In genomic region chr12:50282581-50283229, GRCh38 we compare ENCODE assay signal across 8 cellular contexts. TPM values are rescaled to one million over a fixed set of nuclear protein-coding genes. Genes with fewer than 3 reads are reported as not detected.
DNase-seq lines count a peak whose midpoint lies in the region; ATAC-seq and TF ChIP-seq lines count a peak whose summit lies in the region.

No MANE protein-coding gene starts in this region.

- POLR2A ChIA-PET in HEK293 (lab: Yijun Ruan, JAX): interaction anchor here (0.7 to 2.0 kb wide), 5 partner anchors 23 to 116 kb away, joined by 3 to 17 read pairs (median 5); partner anchors contain the start of gene CERS5

- peak overlapping the region; percentile 69 to 93 (median 84) for H3K4me3 ChIP-seq in BLaER1 treated with 17β-estradiol and CSF1 and Interleukin-3, amounts not matched to agents 10 nM and 100 nM
- H3K4me3 ChIP-seq in HEK293 (ENCODE audit: low read depth, low read length) (peak overlapping the region; percentile 67), mucosa of stomach (ENCODE audit: low read length) (peak overlapping the region; percentile 84)

- H4K20me1 ChIP-seq in BLaER1 treated with 17β-estradiol and CSF1 and Interleukin-3, amounts not matched to agents 10 nM and 100 nM: no peaks in the 10 kb centered on the region

- no peaks in the 10 kb centered on the region for H3K9me3 Mint-ChIP-seq in endothelial cell (ENCODE audit: unreplicated experiment)

- peak overlapping the region in 3 of 11 experiments; percentile 32 to 71 (median 32); a peak in 2 of 22 replicates for H3K27ac ChIP-seq in BLaER1 treated with 17β-estradiol and CSF1 and Interleukin-3, amounts not matched to agents 10 nM and 100 nM
- H3K27ac ChIP-seq in HEK293 (ENCODE audit: extremely low read depth, low read depth, low read length): no peak overlapping the region; the same call in 1 of the 2 replicates

- H3K4me3 Mint-ChIP-seq in endothelial cell (ENCODE audit: unreplicated experiment): peak overlapping the region; percentile 99

- DNase-seq in RKO (ENCODE audit: low spot score) (peak; percentile 60), endothelial cell (ENCODE audit: low spot score) (peak; percentile 11)

- H3K4me1 Mint-ChIP-seq in endothelial cell (ENCODE audit: unreplicated experiment): peaks cover 12% of the 10 kb centered on the region

- H3K36me3 ChIP-seq in BLaER1 treated with 17β-estradiol and CSF1 and Interleukin-3, amounts not matched to agents 10 nM and 100 nM: no peaks in the 10 kb centered on the region
- no peaks in the 10 kb centered on the region for H3K36me3 ChIP-seq in HEK293 (ENCODE audit: control insufficient read depth in 2 of 2, insufficient read depth in 1 of 2, low read length in 2 of 2)
- H3K36me3 ChIP-seq in mucosa of stomach (ENCODE audit: control insufficient read depth, insufficient read depth, low read length): no peaks in the 10 kb centered on the region

- CTCF ChIA-PET in HEK293 (lab: Yijun Ruan, JAX): interaction anchor here (0.7 kb wide), 2 partner anchors 23 to 102 kb away, joined by 3 to 4 read pairs; no protein-coding TSS in a partner anchor

- H3K36me3 Mint-ChIP-seq in endothelial cell (ENCODE audit: low read depth, unreplicated experiment): no peaks in the 10 kb centered on the region

- peaks cover 2% of the 10 kb centered on the region for H3K27me3 Mint-ChIP-seq in endothelial cell (ENCODE audit: unreplicated experiment)

- H3K27ac Mint-ChIP-seq in endothelial cell (ENCODE audit: unreplicated experiment): peak overlapping the region; percentile 61

- peaks cover 11 to 20% (median 18%) of the 10 kb centered on the region in 10 experiments for H3K4me1 ChIP-seq in BLaER1 treated with 17β-estradiol and CSF1 and Interleukin-3, amounts not matched to agents 10 nM and 100 nM
- H3K4me1 ChIP-seq in HEK293 (ENCODE audit: control insufficient read depth, insufficient read depth, low read length): peaks cover 4% of the 10 kb centered on the region; the same call in 1 of the 2 replicates
- peaks cover 23% of the 10 kb centered on the region for H3K4me1 ChIP-seq in mucosa of stomach (ENCODE audit: control insufficient read depth, insufficient read depth, low read length)

- H3K9me3 ChIP-seq in BLaER1 treated with 17β-estradiol and CSF1 and Interleukin-3, amounts not matched to agents 10 nM and 100 nM (replicated peaks in 1 of 11): no peaks in the 10 kb centered on the region
- H3K9me3 ChIP-seq in HEK293 (ENCODE audit: control insufficient read depth, insufficient read depth, low read depth, low read length) (no peaks in the 10 kb centered on the region), mucosa of stomach (ENCODE audit: control insufficient read depth, low read length) (no peaks in the 10 kb centered on the region)

- ATAC-seq in GM18858 (IDR thresholded peaks at IDR 0.05; ENCODE audit: unreplicated experiment) (no peak), HG03571 (IDR thresholded peaks at IDR 0.05; ENCODE audit: unreplicated experiment) (no peak), GM19452 (IDR thresholded peaks at IDR 0.05; ENCODE audit: unreplicated experiment) (no peak)

- H3K9ac ChIP-seq in BLaER1 treated with 17β-estradiol and CSF1 and Interleukin-3, amounts not matched to agents 10 nM and 100 nM: peak overlapping the region; percentile 69 to 84 (median 78)
- peak overlapping the region; percentile 75 for H3K9ac ChIP-seq in mucosa of stomach (ENCODE audit: low read length)

- peak overlapping the region; percentile 77 to 97 (median 89) for H3K4me2 ChIP-seq in BLaER1 treated with 17β-estradiol and CSF1 and Interleukin-3, amounts not matched to agents 10 nM and 100 nM

- peaks cover 0 to 7% (median 0%) of the 10 kb centered on the region in 11 experiments; a peak in 1 of 22 replicates for H3K27me3 ChIP-seq in BLaER1 treated with 17β-estradiol and CSF1 and Interleukin-3, amounts not matched to agents 10 nM and 100 nM
- H3K27me3 ChIP-seq in mucosa of stomach (ENCODE audit: control insufficient read depth, insufficient read depth, low read length): no peaks in the 10 kb centered on the region

- no peak for TF ChIP-seq CTCF in HEK293 (tag by site-specific recombination; IDR thresholded peaks at IDR 0.05)
- no peak for TF ChIP-seq CTCF in endothelial cell (IDR thresholded peaks at IDR 0.05; ENCODE audit: unreplicated experiment)

TF ChIP-seq in HEK293, 187 proteins besides CTCF, POLR2A, EP300 and RAD21:
- TF ChIP-seq GLIS2 (tag by site-specific recombination; IDR thresholded peaks at IDR 0.05): no peak
- TF ChIP-seq ZNF121 (tag by site-specific recombination; IDR thresholded peaks at IDR 0.05): no peak
- TF ChIP-seq ZNF48 (tag by site-specific recombination; IDR thresholded peaks at IDR 0.05): no peak
- TF ChIP-seq ZNF132 (tag by site-specific recombination; IDR thresholded peaks at IDR 0.05; ENCODE audit: borderline replicate concordance): no peak
- peak; percentile 42 for TF ChIP-seq KLF1 (tag by site-specific recombination; IDR thresholded peaks at IDR 0.05)
- TF ChIP-seq ZNF366 (tag by site-specific recombination; conservative IDR thresholded peaks at IDR 0.05): peak; percentile 59; the same call in 1 of the 2 replicates
- no peak for TF ChIP-seq MEIS1 (CRISPR knock-in tag; IDR thresholded peaks at IDR 0.05; ENCODE audit: borderline replicate concordance)
- no peak for TF ChIP-seq SETDB1 (IDR thresholded peaks at IDR 0.05; ENCODE audit: insufficient read length, low read length)
- peak; percentile 41; the same call in 1 of the 2 replicates for TF ChIP-seq PRDM1 (tag by site-specific recombination; IDR thresholded peaks at IDR 0.05)
- no peak for TF ChIP-seq ZNF785 (tag by site-specific recombination; IDR thresholded peaks at IDR 0.05)
- no peak for TF ChIP-seq ZNF311 (tag by site-specific recombination; IDR thresholded peaks at IDR 0.05; ENCODE audit: borderline replicate concordance)
- TF ChIP-seq PRDM10 (tag by site-specific recombination; IDR thresholded peaks at IDR 0.05): peak; percentile 90
- no peak for TF ChIP-seq ZNF221 (tag by site-specific recombination; IDR thresholded peaks at IDR 0.05; ENCODE audit: borderline replicate concordance)
- peak; percentile 91 for TF ChIP-seq ZNF335 (tag by site-specific recombination; conservative IDR thresholded peaks at IDR 0.05)
- no peak for TF ChIP-seq ZNF138 (tag by site-specific recombination; IDR thresholded peaks at IDR 0.05; ENCODE audit: borderline replicate concordance)
- TF ChIP-seq ZNF600 (tag by site-specific recombination; IDR thresholded peaks at IDR 0.05): no peak
- TF ChIP-seq ZNF792 (tag by site-specific recombination; IDR thresholded peaks at IDR 0.05): peak; percentile 94; the same call in 1 of the 2 replicates
- TF ChIP-seq ZNF585B (tag by site-specific recombination; IDR thresholded peaks at IDR 0.05): no peak
- TF ChIP-seq ZBTB7A (tag by site-specific recombination; IDR thresholded peaks at IDR 0.05; ENCODE audit: low read depth): no peak
- TF ChIP-seq ZNF658 (tag by site-specific recombination; IDR thresholded peaks at IDR 0.05): no peak
- peak; percentile 56; the same call in 1 of the 2 replicates for TF ChIP-seq ZBTB17 (tag by site-specific recombination; IDR thresholded peaks at IDR 0.05)
- TF ChIP-seq GLIS1 (tag by site-specific recombination; IDR thresholded peaks at IDR 0.05): peak; percentile 42
TF ChIP-seq in HEK293: peak in this region for 8.

RNA-seq across cellular contexts. Expression of gene LIMA1, which starts 0.6 kb away (rescaled TPM):
- total RNA-seq in endothelial cell (ENCODE audit: unreplicated experiment): 14.3 TPM
